In genomic region chr1:31664528-31664927, GRCh38 we compare ENCODE assay signal across 3 cellular contexts.
A peak's percentile ranks its signal among the peaks of the same experiment; 100 is the strongest.
TF ChIP-seq lines count a peak whose summit lies in the region.

No MANE protein-coding gene starts in this region.

TF ChIP-seq in A549, 52 proteins besides CTCF, POLR2A, EP300 and RAD21:
- TF ChIP-seq RARB (CRISPR knock-in tag; IDR thresholded peaks at IDR 0.05) (no peak), FOSB (CRISPR knock-in tag; IDR thresholded peaks at IDR 0.05) (no peak), TP53 (CRISPR knock-in tag; IDR thresholded peaks at IDR 0.05) (no peak), CBX2 (IDR thresholded peaks at IDR 0.05; ENCODE audit: borderline replicate concordance, low read depth) (no peak), JUNB (IDR thresholded peaks at IDR 0.05) (no peak), NR3C1 (IDR thresholded peaks at IDR 0.05) (no peak), RCOR1 (IDR thresholded peaks at IDR 0.05; ENCODE audit: low read depth, low read length) (no peak)

TF ChIP-seq in HEK293, 187 proteins besides CTCF, POLR2A, EP300 and RAD21:
- TF ChIP-seq ZBTB21 (tag by site-specific recombination; IDR thresholded peaks at IDR 0.05) (no peak), WT1 (tag by site-specific recombination; IDR thresholded peaks at IDR 0.05) (no peak), GLIS2 (tag by site-specific recombination; IDR thresholded peaks at IDR 0.05) (peak; percentile 43; the same call in 1 of the 2 replicates), ZNF529 (tag by site-specific recombination; IDR thresholded peaks at IDR 0.05; ENCODE audit: insufficient replicate concordance) (no peak), ZNF623 (tag by site-specific recombination; IDR thresholded peaks at IDR 0.05) (no peak), ZNF2 (tag by site-specific recombination; IDR thresholded peaks at IDR 0.05) (no peak), ZNF335 (tag by site-specific recombination; conservative IDR thresholded peaks at IDR 0.05) (0 out of 2 replicates have a peak, but pooled peaks have one; percentile 22), ZNF530 (tag by site-specific recombination; IDR thresholded peaks at IDR 0.05; ENCODE audit: low read depth) (no peak)

TF ChIP-seq in K562, 482 proteins besides CTCF, POLR2A, EP300 and RAD21:
- TF ChIP-seq MGA (IDR thresholded peaks at IDR 0.05) (no peak), ZNF398 (CRISPR knock-in tag; IDR thresholded peaks at IDR 0.05) (no peak), RBM34 (IDR thresholded peaks at IDR 0.05; ENCODE audit: borderline replicate concordance, insufficient read depth, low read length) (no peak), RREB1 (CRISPR knock-in tag; IDR thresholded peaks at IDR 0.05) (no peak), ZNF778 (CRISPR knock-in tag; IDR thresholded peaks at IDR 0.05) (no peak), ZBTB1 (CRISPR knock-in tag; IDR thresholded peaks at IDR 0.05; ENCODE audit: borderline replicate concordance, low read depth) (no peak), HNRNPH1 (optimal IDR thresholded peaks at IDR 0.05; ENCODE audit: low read depth, low read length) (no peak), TCF3 (CRISPR knock-in tag; IDR thresholded peaks at IDR 0.05) (no peak), MLX (CRISPR knock-in tag; conservative IDR thresholded peaks at IDR 0.05) (no peak), AFF1 (IDR thresholded peaks at IDR 0.05; ENCODE audit: low read depth in 1 of 2, partially characterized antibody in 2 of 2) (no peak), ZFP1 (CRISPR knock-in tag; IDR thresholded peaks at IDR 0.05) (no peak), PHTF2 (CRISPR knock-in tag; IDR thresholded peaks at IDR 0.05) (no peak), U2AF1 (optimal IDR thresholded peaks at IDR 0.05; ENCODE audit: low read depth, low read length) (no peak), ZNF143 (CRISPR knock-in tag; IDR thresholded peaks at IDR 0.05) (no peak)
- TF ChIP-seq, protein P1, sequence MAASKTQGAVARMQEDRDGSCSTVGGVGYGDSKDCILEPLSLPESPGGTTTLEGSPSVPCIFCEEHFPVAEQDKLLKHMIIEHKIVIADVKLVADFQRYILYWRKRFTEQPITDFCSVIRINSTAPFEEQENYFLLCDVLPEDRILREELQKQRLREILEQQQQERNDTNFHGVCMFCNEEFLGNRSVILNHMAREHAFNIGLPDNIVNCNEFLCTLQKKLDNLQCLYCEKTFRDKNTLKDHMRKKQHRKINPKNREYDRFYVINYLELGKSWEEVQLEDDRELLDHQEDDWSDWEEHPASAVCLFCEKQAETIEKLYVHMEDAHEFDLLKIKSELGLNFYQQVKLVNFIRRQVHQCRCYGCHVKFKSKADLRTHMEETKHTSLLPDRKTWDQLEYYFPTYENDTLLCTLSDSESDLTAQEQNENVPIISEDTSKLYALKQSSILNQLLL (CRISPR knock-in tag; IDR thresholded peaks at IDR 0.05; ENCODE audit: borderline replicate concordance) = no peak
TF ChIP-seq in K562: peak in this region for 0.
